In genomic region chr17:13398853-13399252, GRCh38 we compare ENCODE assay signal across 15 cellular contexts.
DNase-seq lines count a peak whose midpoint lies in the region; ATAC-seq and TF ChIP-seq lines count a peak whose summit lies in the region.
"Had no signal": no experiment of that assay in that cellular context is flagged by ENCODE, and none has a peak within 500 bp of the region (broad histone marks: within the 10 kb centered on the region; RNA-seq: fewer than 3 reads in every experiment).

No MANE protein-coding gene starts in this region.

- peaks cover 4% of the 10 kb centered on the region for H3K27me3 Mint-ChIP-seq in neural progenitor cell (ENCODE audit: insufficient read depth, low read depth)

- no peaks in the 10 kb centered on the region for H3K27me3 ChIP-seq in neural progenitor cell

- H3K9me3 ChIP-seq in neural progenitor cell (ENCODE audit: low read depth), result no peaks in the 10 kb centered on the region

- H3K36me3 Mint-ChIP-seq in neural progenitor cell, result peaks cover 2% of the 10 kb centered on the region
- H3K36me3 Mint-ChIP-seq: CD4-positive, alpha-beta memory T cell had no signal

- H3K4me2 ChIP-seq in neural progenitor cell, result no peak overlapping the region

- no peak overlapping the region for H3K27ac ChIP-seq in neural progenitor cell

- H4K20me1 ChIP-seq in neural progenitor cell (ENCODE audit: low read depth), result no peaks in the 10 kb centered on the region

- no peak for DNase-seq in left ventricle myocardium superior
- no peak for DNase-seq in cardiac septum (ENCODE audit: low spot score)
- DNase-seq in left kidney (ENCODE audit: low read depth, low spot score), result peak; percentile 38
- DNase-seq in neural progenitor cell (ENCODE audit: low spot score), result no peak
- no peak for DNase-seq in stimulated activated CD4-positive, alpha-beta T cell treated with anti-CD3 and anti-CD28 coated beads, Interleukin-4, amount 100 ng/mL, for 1 hour
- DNase-seq in stimulated activated CD8-positive, alpha-beta memory T cell treated with anti-CD3 and anti-CD28 coated beads, Interleukin-4, amount 100 ng/mL, for 48 hours, result no peak
- DNase-seq: C1 segment of cervical spinal cord; Calu3; CD4-positive, alpha-beta memory T cell; COR-L47; DMS53; DMS79 treated with DMSO at 0.1 percent for 48 hours; GF-D8; H7; HCEC 1CT had no signal

- peak overlapping the region; percentile 16 for H3K27ac Mint-ChIP-seq in neural progenitor cell
- H3K27ac Mint-ChIP-seq: CD4-positive, alpha-beta memory T cell had no signal

- H3K4me1 Mint-ChIP-seq in neural progenitor cell, result peaks cover 24% of the 10 kb centered on the region

- no peak for TF ChIP-seq CTCF in neural progenitor cell (IDR thresholded peaks at IDR 0.05)

- no peaks in the 10 kb centered on the region for H3F3A ChIP-seq in neural progenitor cell (ENCODE audit: low read depth)

- peaks cover 8% of the 10 kb centered on the region for H3K4me1 ChIP-seq in neural progenitor cell

- intact Hi-C loops in left ventricle myocardium superior (cut with micrococcal nuclease), result no loop called here
- intact Hi-C loops in cardiac septum (cut with DNase I), result no loop called here

- H3K9ac ChIP-seq in neural progenitor cell, result no peak overlapping the region

- H3K4me3 Mint-ChIP-seq in neural progenitor cell, result no peak overlapping the region
- H3K4me3 Mint-ChIP-seq: CD4-positive, alpha-beta memory T cell had no signal

- no peak overlapping the region for H2AFZ ChIP-seq in neural progenitor cell (replicated peaks)

- no peaks in the 10 kb centered on the region for H3K79me2 ChIP-seq in neural progenitor cell (ENCODE audit: low read depth)

- H3K4me3 ChIP-seq in neural progenitor cell, result no peak overlapping the region

- no peaks in the 10 kb centered on the region for H3K36me3 ChIP-seq in neural progenitor cell

- peaks cover 3% of the 10 kb centered on the region for H3K9me3 Mint-ChIP-seq in neural progenitor cell

- ATAC-seq in left ventricle myocardium superior, result peak; percentile 70
